21 cellular contexts compared by ENCODE assay signal in genomic region chr11:60922906-60923305, GRCh38. TPM values are rescaled to one million over a fixed set of nuclear protein-coding genes. Genes with fewer than 3 reads are reported as not detected.
"Had no signal": no experiment of that assay in that cellular context is flagged by ENCODE, and none has a peak within 500 bp of the region (broad histone marks: within the 10 kb centered on the region; RNA-seq: fewer than 3 reads in every experiment).

No MANE protein-coding gene starts in this region.

- H3K36me3 ChIP-seq: ovary had no signal

- H3K27ac Mint-ChIP-seq: activated CD4-positive, alpha-beta T cell treated with anti-CD3 and anti-CD28 coated beads, Interleukin-2, amount 10 ng/mL, durations not matched to agents 7 days and 5 days; activated CD8-positive, alpha-beta T cell treated with anti-CD3 and anti-CD28 coated beads, Interleukin-2, amount 10 ng/mL, durations not matched to agents 7 days and 5 days; activated naive CD4-positive, alpha-beta T cell treated with anti-CD3 and anti-CD28 coated beads, Interleukin-2, amount 50 U/mL, for 24 hours; activated T-cell treated with anti-CD3 and anti-CD28 coated beads, Interleukin-2, amount 50 U/mL, for 72 hours; T-helper 1 cell treated with Interleukin-12 subunit alpha and Interleukin-12 subunit beta and Interleukin-4 antibody, amounts not matched to agents 30 μg/mL and 1 μg/mL, for 36 hours had no signal

- H3K4me3 ChIP-seq: heart left ventricle, ovary, psoas muscle, upper lobe of right lung had no signal

- H3K9me3 ChIP-seq: heart left ventricle, ovary, psoas muscle, upper lobe of right lung had no signal

- H3K27ac ChIP-seq: heart left ventricle, ovary, psoas muscle, upper lobe of right lung had no signal

- DNase-seq: activated CD4-positive, alpha-beta T cell treated with anti-CD3 and anti-CD28 coated beads, Interleukin-2, amount 10 ng/mL, durations not matched to agents 7 days and 5 days; activated CD8-positive, alpha-beta memory T cell treated with anti-CD3 and anti-CD28 coated beads, Interleukin-2, amount 50 U/mL, for 48 hours; activated CD8-positive, alpha-beta T cell treated with anti-CD3 and anti-CD28 coated beads, Interleukin-2, amount 10 ng/mL, durations not matched to agents 7 days and 5 days; activated gamma-delta T cell; activated T-cell treated with anti-CD3 and anti-CD28 coated beads, Interleukin-2, amount 50 U/mL, for 72 hours; erythroblast; foreskin melanocyte; heart left ventricle; kidney; midbrain; ovary; psoas muscle; small intestine; stimulated activated CD4-positive, alpha-beta T cell treated with anti-CD3 and anti-CD28 coated beads, Interleukin-4, amount 100 ng/mL, for 24 hours; stimulated activated naive B cell treated with anti-CD40 and anti-IgM and Interleukin-4, amounts not matched to agents 10 μg/mL and 1 μg/mL and 100 μg/mL, for 72 hours; upper lobe of right lung had no signal

- H3K27me3 ChIP-seq: ovary had no signal

- H3K4me3 Mint-ChIP-seq: activated CD4-positive, alpha-beta T cell treated with anti-CD3 and anti-CD28 coated beads, Interleukin-2, amount 10 ng/mL, durations not matched to agents 7 days and 5 days; activated CD8-positive, alpha-beta T cell treated with anti-CD3 and anti-CD28 coated beads, Interleukin-2, amount 10 ng/mL, durations not matched to agents 7 days and 5 days had no signal

- ATAC-seq: activated CD4-positive, CD25-positive, alpha-beta regulatory T cell treated with anti-CD3 and anti-CD28 coated beads, Interleukin-2, amount 50 U/mL, for 24 hours; activated CD8-positive, alpha-beta T cell treated with anti-CD3 and anti-CD28 coated beads, Interleukin-2, amount 10 ng/mL, durations not matched to agents 7 days and 5 days; activated T-cell treated with anti-CD3 and anti-CD28 coated beads, Interleukin-2, amount 50 U/mL, for 72 hours; left lobe of liver; stimulated activated naive B cell treated with anti-CD40 and anti-IgM and Interleukin-4, amounts not matched to agents 10 μg/mL and 1 μg/mL and 100 μg/mL, for 72 hours; upper lobe of right lung had no signal

- H3K9me3 Mint-ChIP-seq: activated CD4-positive, alpha-beta T cell treated with anti-CD3 and anti-CD28 coated beads, Interleukin-2, amount 10 ng/mL, durations not matched to agents 7 days and 5 days; activated naive CD4-positive, alpha-beta T cell treated with anti-CD3 and anti-CD28 coated beads, Interleukin-2, amount 50 U/mL, for 24 hours; activated T-cell treated with anti-CD3 and anti-CD28 coated beads, Interleukin-2, amount 50 U/mL, for 72 hours; stimulated activated naive B cell treated with anti-CD40 and anti-IgM and Interleukin-4, amounts not matched to agents 10 μg/mL and 1 μg/mL and 100 μg/mL, for 72 hours; T-helper 1 cell treated with Interleukin-12 subunit alpha and Interleukin-12 subunit beta and Interleukin-4 antibody, amounts not matched to agents 30 μg/mL and 1 μg/mL, for 36 hours had no signal

RNA-seq across cellular contexts. Expression of gene CD6, which starts 48.6 kb away (rescaled TPM):
- total RNA-seq: lung microvascular endothelial cell had no signal
